In genomic region chr1:112395832-112396667, GRCh38 we compare ENCODE assay signal across 8 cellular contexts. TPM values are rescaled to one million over a fixed set of nuclear protein-coding genes. Genes with fewer than 3 reads are reported as not detected.
DNase-seq lines count a peak whose midpoint lies in the region; ATAC-seq and TF ChIP-seq lines count a peak whose summit lies in the region.

A gene with protein sequence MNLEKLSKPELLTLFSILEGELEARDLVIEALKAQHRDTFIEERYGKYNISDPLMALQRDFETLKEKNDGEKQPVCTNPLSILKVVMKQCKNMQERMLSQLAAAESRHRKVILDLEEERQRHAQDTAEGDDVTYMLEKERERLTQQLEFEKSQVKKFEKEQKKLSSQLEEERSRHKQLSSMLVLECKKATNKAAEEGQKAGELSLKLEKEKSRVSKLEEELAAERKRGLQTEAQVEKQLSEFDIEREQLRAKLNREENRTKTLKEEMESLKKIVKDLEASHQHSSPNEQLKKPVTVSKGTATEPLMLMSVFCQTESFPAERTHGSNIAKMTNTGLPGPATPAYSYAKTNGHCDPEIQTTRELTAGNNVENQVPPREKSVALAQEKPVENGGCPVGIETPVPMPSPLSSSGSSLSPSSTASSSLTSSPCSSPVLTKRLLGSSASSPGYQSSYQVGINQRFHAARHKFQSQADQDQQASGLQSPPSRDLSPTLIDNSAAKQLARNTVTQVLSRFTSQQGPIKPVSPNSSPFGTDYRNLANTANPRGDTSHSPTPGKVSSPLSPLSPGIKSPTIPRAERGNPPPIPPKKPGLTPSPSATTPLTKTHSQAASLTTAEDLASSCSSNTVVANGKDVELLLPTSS (plus strand): TSS chr1:112396214. CDS start chr1:112416166, 19,952 bp downstream.

- H3K27ac ChIP-seq in effector memory CD4-positive, alpha-beta T cell (ENCODE audit: insufficient read depth, low read length, poor library complexity, severe bottlenecking): no peak within 1 kb of the TSS

- no peaks in the 10 kb centered on the region for H3K9me3 ChIP-seq in effector memory CD4-positive, alpha-beta T cell (ENCODE audit: control insufficient read depth, low read length)

- H3K4me1 ChIP-seq in effector memory CD4-positive, alpha-beta T cell (ENCODE audit: control insufficient read depth, insufficient read depth, low read length, poor library complexity, severe bottlenecking): peaks cover 11% of the 10 kb centered on the region

- H3K9me3 Mint-ChIP-seq in CD14-positive monocyte: no peaks in the 10 kb centered on the region

- H3K4me1 Mint-ChIP-seq in CD14-positive monocyte: peaks cover 42% of the 10 kb centered on the region

- TF ChIP-seq CTCF in CD14-positive monocyte (IDR thresholded peaks at IDR 0.05): no peak

- intact Hi-C loops in CD14-positive monocyte (cut with micrococcal nuclease): no loop called here

- peak; percentile 72 for ATAC-seq in GM19438 (IDR thresholded peaks at IDR 0.05; ENCODE audit: low read depth, unreplicated experiment)
- peak; percentile 69 for ATAC-seq in HG03571 (IDR thresholded peaks at IDR 0.05; ENCODE audit: unreplicated experiment)

- H3K27me3 ChIP-seq in effector memory CD4-positive, alpha-beta T cell (replicated peaks; ENCODE audit: control insufficient read depth, insufficient read depth, low read length, poor library complexity, severe bottlenecking): no peaks in the 10 kb centered on the region

- H3K27me3 Mint-ChIP-seq in CD14-positive monocyte (ENCODE audit: low read depth in 3 of 3): peaks cover 0 to 3% (median 0%) of the 10 kb centered on the region in 3 donors

- no peaks in the 10 kb centered on the region for H3K36me3 Mint-ChIP-seq in CD14-positive monocyte

- H3K27ac Mint-ChIP-seq in CD14-positive monocyte: peak within 1 kb of the TSS; percentile 77 to 92 (median 82)

- peak within 1 kb of the TSS; percentile 70 for H3K4me3 ChIP-seq in effector memory CD4-positive, alpha-beta T cell (ENCODE audit: insufficient read depth, low read depth, low read length, poor library complexity, severe bottlenecking)

- H3K4me3 Mint-ChIP-seq in CD14-positive monocyte: peak within 1 kb of the TSS; percentile 92 to 96

- DNase-seq in CD14-positive monocyte (ENCODE audit: low spot score) (peak; percentile 82), NCI-H82 (lab: John Stamatoyannopoulos, UW) (peak; percentile 100), medulla oblongata (ENCODE audit: extremely low spot score) (peak; percentile 99)
- peak; percentile 91 for DNase-seq in activated CD8-positive, alpha-beta memory T cell treated with anti-CD3 and anti-CD28 coated beads for 24 hours
- peak; percentile 58 to 75 (median 68) for DNase-seq in effector memory CD4-positive, alpha-beta T cell
- DNase-seq in stimulated activated CD4-positive, alpha-beta T cell treated with anti-CD3 and anti-CD28 coated beads, TNF-alpha, amount 100 ng/mL, for 48 hours (ENCODE audit: low read depth in 3 of 3): peak; percentile 62 to 79 (median 66)

- no peaks in the 10 kb centered on the region for H3K36me3 ChIP-seq in effector memory CD4-positive, alpha-beta T cell (ENCODE audit: control insufficient read depth, insufficient read depth, low read length)

RNA-seq across cellular contexts. Expression of the gene that starts here (rescaled TPM):
- polyA plus RNA-seq in CD14-positive monocyte: 1 to 10 TPM; 3.0 to 4.9 TPM
